ENCODE assay signal across 15 cellular contexts in the genomic region with DNA sequence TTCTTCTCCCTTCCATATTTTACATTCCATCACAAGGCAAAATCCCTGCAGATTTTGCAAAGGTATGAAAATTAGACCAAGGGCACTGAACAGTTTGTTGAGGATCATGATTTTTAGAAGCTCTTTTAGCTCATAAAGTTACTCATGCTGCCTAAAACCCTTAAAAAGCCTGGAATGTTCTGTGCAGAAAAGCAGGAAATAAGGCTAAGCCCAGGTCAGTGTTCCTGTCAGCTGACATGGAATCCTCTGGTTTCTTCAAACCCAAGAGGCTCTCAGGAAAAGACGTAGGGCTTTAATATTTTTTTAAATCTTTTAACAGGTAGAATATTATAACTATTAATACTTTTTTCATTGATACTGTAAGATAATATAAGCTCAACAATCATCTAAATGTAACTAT. TPM values are rescaled to one million over a fixed set of nuclear protein-coding genes. Genes with fewer than 3 reads are reported as not detected.
DNase-seq lines count a peak whose midpoint lies in the region; ATAC-seq and TF ChIP-seq lines count a peak whose summit lies in the region.
"Had no signal": no experiment of that assay in that cellular context is flagged by ENCODE, and none has a peak within 500 bp of the region (broad histone marks: within the 10 kb centered on the region; RNA-seq: fewer than 3 reads in every experiment).

No MANE protein-coding gene starts in this region.

- no peak for TF ChIP-seq POLR2A in gastrocnemius medialis (IDR thresholded peaks at IDR 0.05)

- no peak overlapping the region for H3K4me3 Mint-ChIP-seq in CD4-positive, CD25-positive, alpha-beta regulatory T cell
- no peak overlapping the region for H3K4me3 Mint-ChIP-seq in HFFc6

- peak overlapping the region; percentile 23 for H3K4me3 ChIP-seq in CD4-positive, CD25-positive, alpha-beta regulatory T cell (ENCODE audit: low read depth, low read length)
- H3K4me3 ChIP-seq in gastrocnemius medialis = no peak overlapping the region

- TF ChIP-seq CTCF in HFFc6 (IDR thresholded peaks at IDR 0.05) (no peak), gastrocnemius medialis (IDR thresholded peaks at IDR 0.05 in 4 of 5, conservative IDR thresholded peaks at IDR 0.05 in 1 of 5) (no peak)

- no peak for ATAC-seq in CD4-positive, CD25-positive, alpha-beta regulatory T cell (ENCODE audit: low read depth in 2 of 2)
- ATAC-seq in gastrocnemius medialis (peak; percentile 38 to 68), HG02970 (IDR thresholded peaks at IDR 0.05; ENCODE audit: low FRiP score, unreplicated experiment) (no peak), GM19324 (IDR thresholded peaks at IDR 0.05; ENCODE audit: low FRiP score, unreplicated experiment) (no peak)

- no peak overlapping the region for H3K27ac Mint-ChIP-seq in CD4-positive, CD25-positive, alpha-beta regulatory T cell
- peak overlapping the region; percentile 24; the same call in 1 of the 2 replicates for H3K27ac Mint-ChIP-seq in HFFc6

- peaks cover 46% of the 10 kb centered on the region for H3K36me3 ChIP-seq in CD4-positive, CD25-positive, alpha-beta regulatory T cell (ENCODE audit: control insufficient read depth, insufficient read depth, low read length)
- no peaks in the 10 kb centered on the region for H3K36me3 ChIP-seq in gastrocnemius medialis

- H3K9me3 Mint-ChIP-seq in CD4-positive, CD25-positive, alpha-beta regulatory T cell = peaks cover 0 to 1% (median 0%) of the 10 kb centered on the region in 7 donors
- H3K9me3 Mint-ChIP-seq in HFFc6 = no peaks in the 10 kb centered on the region

- intact Hi-C loops in gastrocnemius medialis (cut with DNase I; ENCODE audit: low total_unique reads) = loop anchor here (10.0 kb wide), 1 partner anchor 344 kb away; no protein-coding TSS in a partner anchor

- H3K27ac ChIP-seq in CD4-positive, CD25-positive, alpha-beta regulatory T cell (ENCODE audit: insufficient read depth, low read length, poor library complexity, severe bottlenecking) = no peak overlapping the region
- H3K27ac ChIP-seq in gastrocnemius medialis = peak overlapping the region; percentile 23 to 44 (median 34)

- in situ Hi-C loops in gastrocnemius medialis (cut with MboI; ENCODE audit: low sequenced_read_pairs in 4 of 4) = no loop called here

- H3K4me1 Mint-ChIP-seq in CD4-positive, CD25-positive, alpha-beta regulatory T cell = peaks cover 29 to 45% (median 36%) of the 10 kb centered on the region in 4 donors
- peaks cover 28% of the 10 kb centered on the region for H3K4me1 Mint-ChIP-seq in HFFc6 (ENCODE audit: low read depth)

- no peaks in the 10 kb centered on the region for H3K27me3 ChIP-seq in CD4-positive, CD25-positive, alpha-beta regulatory T cell (ENCODE audit: control insufficient read depth, insufficient read depth, low read length)
- no peaks in the 10 kb centered on the region for H3K27me3 ChIP-seq in gastrocnemius medialis

- H3K4me1 ChIP-seq in CD4-positive, CD25-positive, alpha-beta regulatory T cell (ENCODE audit: control insufficient read depth, insufficient read depth, low read length, poor library complexity, severe bottlenecking) = peaks cover 19% of the 10 kb centered on the region
- peaks cover 31 to 43% of the 10 kb centered on the region in 2 donors for H3K4me1 ChIP-seq in gastrocnemius medialis

- peaks cover 25% of the 10 kb centered on the region for H3K36me3 Mint-ChIP-seq in CD4-positive, CD25-positive, alpha-beta regulatory T cell
- peaks cover 15% of the 10 kb centered on the region for H3K36me3 Mint-ChIP-seq in HFFc6 (ENCODE audit: low read depth)

- no peak for DNase-seq in CD4-positive, CD25-positive, alpha-beta regulatory T cell
- no peak for DNase-seq in HFFc6
- DNase-seq in dermis blood vessel endothelial cell = peak; percentile 46
- no peak for DNase-seq in gastrocnemius medialis
- no peak for DNase-seq in germinal center (ENCODE audit: low spot score)
- DNase-seq: AML-193, DMS53, Kasumi-1, NCI-H1417, NCI-H2029, NCI-H2171 treated with DMSO at 0.1 percent for 48 hours, NCI-H82, SIG-M5 had no signal

- no peaks in the 10 kb centered on the region for H3K9me3 ChIP-seq in CD4-positive, CD25-positive, alpha-beta regulatory T cell (ENCODE audit: control insufficient read depth in 2 of 2, low read length in 2 of 2)
- no peaks in the 10 kb centered on the region for H3K9me3 ChIP-seq in gastrocnemius medialis

- H3K27me3 Mint-ChIP-seq in CD4-positive, CD25-positive, alpha-beta regulatory T cell = no peaks in the 10 kb centered on the region
- H3K27me3 Mint-ChIP-seq in HFFc6 (ENCODE audit: insufficient read depth) = no peaks in the 10 kb centered on the region

RNA-seq across cellular contexts. Expression of gene CBLB, which starts 8.2 kb away (rescaled TPM):
- total RNA-seq in CD4-positive, CD25-positive, alpha-beta regulatory T cell = 83.1 TPM
- 10 to 100 TPM; 23.9 to 36.4 (median 29.9) TPM for polyA plus RNA-seq in CD4-positive, CD25-positive, alpha-beta regulatory T cell
- 10 to 100 TPM; 17.6 to 22.6 (median 20.6) TPM for total RNA-seq in HFFc6 (2021; fragmentation: NEBNext Ultra II Directional; extraction: Animal tissue kit (Norgen Biotek cat#: 25700))
- total RNA-seq in dermis blood vessel endothelial cell (27.7 and 28.7 TPM in 2 replicates), gastrocnemius medialis (10 to 100 TPM; 14.8 to 46.4 (median 21.6) TPM)

Comparison
In these comparisons a context has a peak if more than half of its experiments do, and no peak if none do; other contexts are left out.
1. ATAC-seq: peak in gastrocnemius medialis (2 of 2); none in CD4-positive, CD25-positive, alpha-beta regulatory T cell (0 of 2), HG02970 (single experiment) and GM19324 (single experiment).